Comparison of ENCODE assay signal across 12 cellular contexts in genomic region chr12:49825971-49826421, GRCh38. TPM values are rescaled to one million over a fixed set of nuclear protein-coding genes. Genes with fewer than 3 reads are reported as not detected.
DNase-seq lines count a peak whose midpoint lies in the region; ATAC-seq, FAIRE-seq and TF ChIP-seq lines count a peak whose summit lies in the region.
"Had no signal": no experiment of that assay in that cellular context is flagged by ENCODE, and none has a peak within 500 bp of the region (broad histone marks: within the 10 kb centered on the region; RNA-seq: fewer than 3 reads in every experiment).

No MANE protein-coding gene starts in this region.

- H3K4me3 ChIP-seq in GM23338: no peak overlapping the region; the same call in 1 of the 2 replicates
- H3K4me3 ChIP-seq in astrocyte (ENCODE audit: insufficient read depth, low read depth, low read length): peak overlapping the region; percentile 82
- no peak overlapping the region for H3K4me3 ChIP-seq in smooth muscle cell

- H3K79me2 ChIP-seq in GM23338 (replicated peaks; ENCODE audit: insufficient read depth) (peaks cover 66% of the 10 kb centered on the region), astrocyte (ENCODE audit: insufficient read depth, low read length) (peaks cover 68% of the 10 kb centered on the region), smooth muscle cell (ENCODE audit: low read depth) (no peaks in the 10 kb centered on the region)

- 64% methylated on average over 3 of the region's 4 CpGs for WGBS in smooth muscle cell (ENCODE audit: low lambda C conversion rate)

- no peak overlapping the region for H2AFZ ChIP-seq in GM23338
- H2AFZ ChIP-seq in astrocyte (ENCODE audit: low read depth, low read length): no peak overlapping the region
- no peak overlapping the region for H2AFZ ChIP-seq in smooth muscle cell (ENCODE audit: low read depth)

- H3K27me3 Mint-ChIP-seq in GM23338 (ENCODE audit: insufficient read depth, low read depth, poor library complexity) (peaks cover 15% of the 10 kb centered on the region), astrocyte (ENCODE audit: low read depth, unreplicated experiment) (no peaks in the 10 kb centered on the region)

- peaks cover 53% of the 10 kb centered on the region for H3K4me1 Mint-ChIP-seq in GM23338
- H3K4me1 Mint-ChIP-seq in astrocyte (ENCODE audit: low read depth, unreplicated experiment): peaks cover 37% of the 10 kb centered on the region

- TF ChIP-seq CTCF in GM23338 (conservative IDR thresholded peaks at IDR 0.05; ENCODE audit: low read depth in 2 of 2): no peak
- no peak for TF ChIP-seq CTCF in astrocyte (IDR thresholded peaks at IDR 0.05; ENCODE audit: insufficient read depth, low read depth, low read length)
- no peak for TF ChIP-seq CTCF in smooth muscle cell (IDR thresholded peaks at IDR 0.05; ENCODE audit: borderline replicate concordance, insufficient read depth, poor library complexity, severe bottlenecking)

- peaks cover 7% of the 10 kb centered on the region for H3K36me3 Mint-ChIP-seq in GM23338 (ENCODE audit: low read depth)
- H3K36me3 Mint-ChIP-seq in astrocyte (ENCODE audit: low read depth, unreplicated experiment): peaks cover 2% of the 10 kb centered on the region

- H3K27ac Mint-ChIP-seq in GM23338: no peak overlapping the region
- peak overlapping the region; percentile 87 for H3K27ac Mint-ChIP-seq in astrocyte (ENCODE audit: unreplicated experiment)

- no peaks in the 10 kb centered on the region for H3K9me2 ChIP-seq in GM23338 (ENCODE audit: insufficient read depth)

- DNase-seq in GM23338 (ENCODE audit: low spot score) (no peak), astrocyte (ENCODE audit: low read depth) (peak; percentile 16), islet precursor cell (peak; percentile 60), smooth muscle cell (lab: John Stamatoyannopoulos, UW; ENCODE audit: unreplicated experiment) (no peak), NCI-H2196 (lab: John Stamatoyannopoulos, UW; ENCODE audit: unreplicated experiment) (no peak), H4 (ENCODE audit: low spot score) (no peak), superior temporal gyrus (ENCODE audit: extremely low spot score) (no peak)
- DNase-seq in activated naive CD4-positive, alpha-beta T cell treated with anti-CD3 and anti-CD28 coated beads, Interleukin-2, amount 50 U/mL, for 16 hours: no peak
- DNase-seq: activated effector memory CD4-positive, alpha-beta T cell treated with anti-CD3 and anti-CD28 coated beads, Interleukin-2, amount 50 U/mL, for 16 hours; effector memory CD4-positive, alpha-beta T cell had no signal

- H3K27ac ChIP-seq in GM23338 (ENCODE audit: low read depth) (no peak overlapping the region), astrocyte (ENCODE audit: low read depth, low read length) (peak overlapping the region; percentile 66), smooth muscle cell (ENCODE audit: low read depth) (peak overlapping the region; percentile 80)

- no peaks in the 10 kb centered on the region for H3K9me3 ChIP-seq in astrocyte (ENCODE audit: insufficient read depth, low read depth, low read length)
- no peaks in the 10 kb centered on the region for H3K9me3 ChIP-seq in smooth muscle cell (replicated peaks; ENCODE audit: low read depth)
- H3K9me3 ChIP-seq: spleen had no signal

- H3K4me2 ChIP-seq in GM23338 (peak overlapping the region; percentile 41; the same call in 1 of the 2 replicates), astrocyte (ENCODE audit: low read length) (peak overlapping the region; percentile 97), smooth muscle cell (peak overlapping the region; percentile 88)

- H4K20me1 ChIP-seq in GM23338 (replicated peaks; ENCODE audit: insufficient read depth) (peaks cover 12% of the 10 kb centered on the region), astrocyte (ENCODE audit: insufficient read depth, low read length) (peaks cover 63% of the 10 kb centered on the region), smooth muscle cell (ENCODE audit: low read depth) (no peaks in the 10 kb centered on the region)

- H3K9ac ChIP-seq in astrocyte (ENCODE audit: low read length) (peak overlapping the region; percentile 87), smooth muscle cell (ENCODE audit: low read depth) (no peak overlapping the region)

- H3K9me3 Mint-ChIP-seq in GM23338: no peaks in the 10 kb centered on the region
- no peaks in the 10 kb centered on the region for H3K9me3 Mint-ChIP-seq in astrocyte (ENCODE audit: unreplicated experiment)

- peaks cover 39% of the 10 kb centered on the region for H3K4me1 ChIP-seq in GM23338 (ENCODE audit: insufficient read depth)
- H3K4me1 ChIP-seq in astrocyte (ENCODE audit: insufficient read depth, low read length): peaks cover 41% of the 10 kb centered on the region
- peaks cover 38% of the 10 kb centered on the region for H3K4me1 ChIP-seq in smooth muscle cell (ENCODE audit: low read depth)

- H3K27me3 ChIP-seq in GM23338 (ENCODE audit: insufficient read depth) (no peaks in the 10 kb centered on the region), astrocyte (ENCODE audit: insufficient read depth, low read length) (no peaks in the 10 kb centered on the region), smooth muscle cell (ENCODE audit: low read depth) (no peaks in the 10 kb centered on the region)
- H3K27me3 ChIP-seq: spleen had no signal

- FAIRE-seq in astrocyte (lab: Jason Lieb, UNC): no peak
- FAIRE-seq: islet of Langerhans had no signal

- H3K4me3 Mint-ChIP-seq in GM23338 (peak overlapping the region; percentile 99; the same call in 2 of the 3 replicates), astrocyte (ENCODE audit: unreplicated experiment) (peak overlapping the region; percentile 95)

- ATAC-seq in GM23338: no peak

- no peaks in the 10 kb centered on the region for H3K36me3 ChIP-seq in GM23338 (ENCODE audit: insufficient read depth)
- H3K36me3 ChIP-seq in astrocyte (ENCODE audit: insufficient read depth, low read length): no peaks in the 10 kb centered on the region
- no peaks in the 10 kb centered on the region for H3K36me3 ChIP-seq in smooth muscle cell (ENCODE audit: low read depth)

- H3F3A ChIP-seq in GM23338 (replicated peaks; ENCODE audit: low read depth): 0 out of 2 replicates have a peak, but pooled peaks cover 6% of the 10 kb centered on the region
- peaks cover 9% of the 10 kb centered on the region for H3F3A ChIP-seq in smooth muscle cell (ENCODE audit: low read depth)

TF ChIP-seq in GM23338, 12 proteins besides CTCF, POLR2A, EP300 and RAD21:
- no peak for TF ChIP-seq POLR2AphosphoS5 (IDR thresholded peaks at IDR 0.05; ENCODE audit: low read depth)
- TF ChIP-seq REST (IDR thresholded peaks at IDR 0.05; ENCODE audit: unreplicated experiment): no peak
- no peak for TF ChIP-seq EZH2 (IDR thresholded peaks at IDR 0.05; ENCODE audit: low read depth, unreplicated experiment)
- no peak for TF ChIP-seq ETS1 (IDR thresholded peaks at IDR 0.05)
- no peak for TF ChIP-seq CREB1 (CRISPR knock-in tag; IDR thresholded peaks at IDR 0.05; ENCODE audit: low read depth)
- TF ChIP-seq ZNF331 (CRISPR knock-in tag; IDR thresholded peaks at IDR 0.05; ENCODE audit: low read depth): no peak

RNA-seq across cellular contexts. Expression of gene NCKAP5L, which starts 2.2 kb away (rescaled TPM):
- total RNA-seq in GM23338 (2014; rRNA removed; shearing (Covaris generic)): 30.0 and 37.0 TPM in 2 replicates
- polyA plus RNA-seq in GM23338 (2016; fragmentation: Nextera tagmentation; extraction: Ambion mirVana) (10.2 TPM in 2 replicates), smooth muscle cell (29.4 and 31.7 TPM in 2 replicates)
- total RNA-seq in astrocyte (59.5 and 60.4 TPM in 2 replicates), smooth muscle cell (20.5 and 24.1 TPM in 2 replicates)
- total RNA-seq in H4 (2014; rRNA removed; shearing (Covaris generic)): 4.9 and 8.9 TPM in 2 replicates

RNA-seq across cellular contexts. Expression of gene BCDIN3D, which starts 16.9 kb away (rescaled TPM):
- total RNA-seq in GM23338 (2014; rRNA removed; shearing (Covaris generic)): 1.8 and 2.1 TPM in 2 replicates
- polyA plus RNA-seq in GM23338 (2016; fragmentation: Nextera tagmentation; extraction: Ambion mirVana) (0.89 and 1.4 TPM in 2 replicates), smooth muscle cell (2.9 and 3.8 TPM in 2 replicates)
- total RNA-seq in astrocyte (3.1 and 3.7 TPM in 2 replicates), smooth muscle cell (2.5 and 3.4 TPM in 2 replicates)
- total RNA-seq in H4 (2014; rRNA removed; shearing (Covaris generic)): 4.9 and 6.4 TPM in 2 replicates

Comparison
In these comparisons a context has a peak if more than half of its experiments do, and no peak if none do; other contexts are left out.
1. DNase-seq: peak in astrocyte (single experiment) and islet precursor cell (single experiment); none in GM23338 (single experiment), smooth muscle cell (single experiment), NCI-H2196 (single experiment), H4 (single experiment), superior temporal gyrus (single experiment) and activated naive CD4-positive, alpha-beta T cell treated with anti-CD3 and anti-CD28 coated beads, Interleukin-2, amount 50 U/mL, for 16 hours (single experiment).
2. H3K4me2 ChIP-seq: peak in every context shown above with its lines; median percentile 97 in astrocyte; 88 in smooth muscle cell; 41 in GM23338.